ENCODE assay signal across 16 cellular contexts in genomic region chr15:91040851-91041250, GRCh38.
"Had no signal": no experiment of that assay in that cellular context is flagged by ENCODE, and none has a peak within 500 bp of the region (broad histone marks: within the 10 kb centered on the region; RNA-seq: fewer than 3 reads in every experiment).

No MANE protein-coding gene starts in this region.

- H3K4me1 ChIP-seq: sigmoid colon, transverse colon had no signal

- H3K36me3 ChIP-seq: ovary, sigmoid colon, transverse colon had no signal

- H3K27ac ChIP-seq: coronary artery, epithelial cell of prostate, ovary, sigmoid colon, transverse colon, VCaP had no signal

- H3K9me3 ChIP-seq: ovary, sigmoid colon, transverse colon had no signal

- H3K27me3 ChIP-seq: ovary, sigmoid colon, transverse colon had no signal

- DNase-seq: activated CD4-positive, alpha-beta memory T cell treated with anti-CD3 and anti-CD28 coated beads for 36 hours; activated naive CD4-positive, alpha-beta T cell; activated T-cell treated with anti-CD3 and anti-CD28 coated beads, Interleukin-2, amount 50 U/mL, for 4 hours; caudate nucleus; effector memory CD4-positive, alpha-beta T cell; left ventricle myocardium superior; ovary; sigmoid colon; stimulated activated CD4-positive, alpha-beta T cell treated with anti-CD3 and anti-CD28 coated beads, Interleukin-2, amount 100 ng/mL, for 24 hours; stimulated activated naive CD4-positive, alpha-beta T cell; substantia nigra; T1000; transverse colon had no signal

- H3K4me3 ChIP-seq: coronary artery, ovary, sigmoid colon, transverse colon had no signal

- ATAC-seq: left ventricle myocardium superior had no signal
